ENCODE assay signal across 1 cellular context in the genomic region with DNA sequence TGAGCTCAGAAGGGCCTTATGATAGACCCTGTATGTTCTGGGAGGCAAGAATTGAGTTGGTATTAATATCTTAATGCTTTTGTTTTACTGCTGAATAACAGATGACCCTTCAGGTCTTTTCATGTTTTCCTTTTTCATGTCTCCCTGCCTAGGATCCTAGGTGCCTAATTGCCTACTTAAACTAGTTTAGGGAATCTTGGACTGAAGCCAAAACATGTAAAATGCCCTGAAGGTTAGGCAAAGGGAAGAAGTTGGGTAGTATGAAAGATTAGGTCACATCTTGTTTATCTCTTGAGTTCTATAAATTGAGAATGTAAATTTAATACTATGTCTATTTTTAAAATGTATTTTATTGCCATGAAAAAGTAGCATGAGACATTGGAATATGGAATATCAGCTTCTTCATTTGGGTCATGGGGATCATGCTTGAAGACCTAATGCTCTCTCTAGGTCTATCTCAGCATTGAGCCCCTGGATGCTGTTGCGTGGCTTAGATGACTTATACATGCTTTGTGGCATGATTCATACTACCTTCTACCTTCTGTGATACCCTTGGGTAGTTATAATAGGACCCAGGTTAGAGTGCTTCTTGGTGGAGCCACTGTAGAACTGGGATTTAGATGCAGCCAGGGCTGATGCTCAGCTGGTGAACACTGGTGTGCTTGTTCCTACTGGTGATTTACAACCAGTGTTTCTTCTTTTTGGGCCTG.
TF ChIP-seq lines count a peak whose summit lies in the region.

No MANE protein-coding gene starts in this region.

TF ChIP-seq in HepG2, 621 proteins besides CTCF, POLR2A, EP300 and RAD21:
- TF ChIP-seq ZSCAN31 (CRISPR knock-in tag; IDR thresholded peaks at IDR 0.05; ENCODE audit: low read depth) = no peak
- no peak for TF ChIP-seq ZEB1 (IDR thresholded peaks at IDR 0.05; ENCODE audit: insufficient replicate concordance, low read depth)
- TF ChIP-seq, protein P1, sequence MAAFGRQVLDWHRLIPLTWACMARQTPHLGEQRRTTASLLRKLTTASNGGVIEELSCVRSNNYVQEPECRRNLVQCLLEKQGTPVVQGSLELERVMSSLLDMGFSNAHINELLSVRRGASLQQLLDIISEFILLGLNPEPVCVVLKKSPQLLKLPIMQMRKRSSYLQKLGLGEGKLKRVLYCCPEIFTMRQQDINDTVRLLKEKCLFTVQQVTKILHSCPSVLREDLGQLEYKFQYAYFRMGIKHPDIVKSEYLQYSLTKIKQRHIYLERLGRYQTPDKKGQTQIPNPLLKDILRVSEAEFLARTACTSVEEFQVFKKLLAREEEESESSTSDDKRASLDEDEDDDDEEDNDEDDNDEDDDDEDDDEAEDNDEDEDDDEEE (CRISPR knock-in tag; IDR thresholded peaks at IDR 0.05) = no peak
- TF ChIP-seq ZNF10 (CRISPR knock-in tag; IDR thresholded peaks at IDR 0.05; ENCODE audit: borderline replicate concordance, low read depth) = no peak
- TF ChIP-seq HES4 (CRISPR knock-in tag; IDR thresholded peaks at IDR 0.05; ENCODE audit: borderline replicate concordance) = no peak
- no peak for TF ChIP-seq ZNF703 (CRISPR knock-in tag; IDR thresholded peaks at IDR 0.05; ENCODE audit: borderline replicate concordance)
- no peak for TF ChIP-seq SCMH1 (CRISPR knock-in tag; IDR thresholded peaks at IDR 0.05; ENCODE audit: borderline replicate concordance)
- TF ChIP-seq ETV6 (CRISPR knock-in tag; conservative IDR thresholded peaks at IDR 0.05) = no peak
- TF ChIP-seq, protein P2, sequence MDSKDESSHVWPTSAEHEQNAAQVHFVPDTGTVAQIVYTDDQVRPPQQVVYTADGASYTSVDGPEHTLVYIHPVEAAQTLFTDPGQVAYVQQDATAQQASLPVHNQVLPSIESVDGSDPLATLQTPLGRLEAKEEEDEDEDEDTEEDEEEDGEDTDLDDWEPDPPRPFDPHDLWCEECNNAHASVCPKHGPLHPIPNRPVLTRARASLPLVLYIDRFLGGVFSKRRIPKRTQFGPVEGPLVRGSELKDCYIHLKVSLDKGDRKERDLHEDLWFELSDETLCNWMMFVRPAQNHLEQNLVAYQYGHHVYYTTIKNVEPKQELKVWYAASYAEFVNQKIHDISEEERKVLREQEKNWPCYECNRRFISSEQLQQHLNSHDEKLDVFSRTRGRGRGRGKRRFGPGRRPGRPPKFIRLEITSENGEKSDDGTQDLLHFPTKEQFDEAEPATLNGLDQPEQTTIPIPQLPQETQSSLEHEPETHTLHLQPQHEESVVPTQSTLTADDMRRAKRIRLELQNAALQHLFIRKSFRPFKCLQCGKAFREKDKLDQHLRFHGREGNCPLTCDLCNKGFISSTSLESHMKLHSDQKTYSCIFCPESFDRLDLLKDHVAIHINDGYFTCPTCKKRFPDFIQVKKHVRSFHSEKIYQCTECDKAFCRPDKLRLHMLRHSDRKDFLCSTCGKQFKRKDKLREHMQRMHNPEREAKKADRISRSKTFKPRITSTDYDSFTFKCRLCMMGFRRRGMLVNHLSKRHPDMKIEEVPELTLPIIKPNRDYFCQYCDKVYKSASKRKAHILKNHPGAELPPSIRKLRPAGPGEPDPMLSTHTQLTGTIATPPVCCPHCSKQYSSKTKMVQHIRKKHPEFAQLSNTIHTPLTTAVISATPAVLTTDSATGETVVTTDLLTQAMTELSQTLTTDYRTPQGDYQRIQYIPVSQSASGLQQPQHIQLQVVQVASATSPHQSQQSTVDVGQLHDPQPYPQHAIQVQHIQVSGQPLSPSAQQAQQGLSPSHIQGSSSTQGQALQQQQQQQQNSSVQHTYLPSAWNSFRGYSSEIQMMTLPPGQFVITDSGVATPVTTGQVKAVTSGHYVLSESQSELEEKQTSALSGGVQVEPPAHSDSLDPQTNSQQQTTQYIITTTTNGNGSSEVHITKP (CRISPR knock-in tag; IDR thresholded peaks at IDR 0.05; ENCODE audit: low read depth) = no peak
- no peak for TF ChIP-seq SMARCC2 (IDR thresholded peaks at IDR 0.05)
- TF ChIP-seq ZNF30 (CRISPR knock-in tag; IDR thresholded peaks at IDR 0.05) = no peak
